In genomic region chr2:71530987-71531332, GRCh38 we compare ENCODE assay signal across 1 cellular context.
TF ChIP-seq lines count a peak whose summit lies in the region.

No MANE protein-coding gene starts in this region.

TF ChIP-seq in endothelial cell of umbilical vein, 7 proteins besides CTCF, POLR2A, EP300 and RAD21:
- TF ChIP-seq MAX (IDR thresholded peaks at IDR 0.05; ENCODE audit: insufficient read depth, insufficient read length) (no peak), GATA2 (IDR thresholded peaks at IDR 0.05; ENCODE audit: insufficient read depth, insufficient read length, low read depth, low read length) (no peak), MYC (IDR thresholded peaks at IDR 0.05; ENCODE audit: low read depth, low read length) (no peak), EZH2 (IDR thresholded peaks at IDR 0.05; ENCODE audit: borderline replicate concordance, low read depth, low read length, severe bottlenecking) (no peak), POLR2AphosphoS5 (IDR thresholded peaks at IDR 0.05; ENCODE audit: insufficient read depth, low read depth, low read length) (no peak), FOS (IDR thresholded peaks at IDR 0.05; ENCODE audit: borderline replicate concordance, insufficient read depth, low read length) (no peak), JUN (IDR thresholded peaks at IDR 0.05; ENCODE audit: borderline replicate concordance, insufficient read depth, insufficient read length, low read depth) (no peak)
